Comparison of ENCODE assay signal across 2 cellular contexts in genomic region chr21:42387843-42388242, GRCh38.
TF ChIP-seq lines count a peak whose summit lies in the region.

No MANE protein-coding gene starts in this region.

TF ChIP-seq in HEK293, 187 proteins besides CTCF, POLR2A, EP300 and RAD21:
- TF ChIP-seq SETDB1 (IDR thresholded peaks at IDR 0.05; ENCODE audit: insufficient read length, low read length): peak; percentile 63
- TF ChIP-seq ZNF157 (tag by site-specific recombination; IDR thresholded peaks at IDR 0.05): peak; percentile 99
- TF ChIP-seq ZNF580 (tag by site-specific recombination; IDR thresholded peaks at IDR 0.05): no peak

TF ChIP-seq in H1, 55 proteins besides CTCF, POLR2A, EP300 and RAD21:
- TF ChIP-seq KDM4A (IDR thresholded peaks at IDR 0.05; ENCODE audit: low read depth, low read length, severe bottlenecking) (no peak), CTBP2 (IDR thresholded peaks at IDR 0.05; ENCODE audit: borderline replicate concordance, insufficient read depth, insufficient read length, low read length) (no peak), RXRA (IDR thresholded peaks at IDR 0.05; ENCODE audit: insufficient read depth, low read depth, low read length) (no peak), GTF2F1 (IDR thresholded peaks at IDR 0.05; ENCODE audit: borderline replicate concordance, low read depth, low read length) (no peak), RNF2 (IDR thresholded peaks at IDR 0.05; ENCODE audit: borderline replicate concordance, low read depth, low read length, missing control alignments, poor library complexity, severe bottlenecking) (no peak), BCL11A (IDR thresholded peaks at IDR 0.05; ENCODE audit: low read depth in 2 of 2, low read length in 2 of 2) (no peak), RFX5 (IDR thresholded peaks at IDR 0.05; ENCODE audit: borderline replicate concordance, low read depth, low read length) (no peak), SIRT6 (IDR thresholded peaks at IDR 0.05; ENCODE audit: low read length) (no peak), EGR1 (IDR thresholded peaks at IDR 0.05; ENCODE audit: borderline replicate concordance, low read depth, low read length) (no peak), SP2 (IDR thresholded peaks at IDR 0.05; ENCODE audit: low read length) (no peak), JUN (IDR thresholded peaks at IDR 0.05; ENCODE audit: low read depth, low read length) (no peak), TBP (IDR thresholded peaks at IDR 0.05; ENCODE audit: low read depth, low read length) (no peak), CHD1 (IDR thresholded peaks at IDR 0.05; ENCODE audit: low read depth, low read length) (no peak), PHF8 (conservative IDR thresholded peaks at IDR 0.05; ENCODE audit: low read depth, low read length) (no peak)
